Comparison of ENCODE assay signal across 1 cellular context in the genomic region with DNA sequence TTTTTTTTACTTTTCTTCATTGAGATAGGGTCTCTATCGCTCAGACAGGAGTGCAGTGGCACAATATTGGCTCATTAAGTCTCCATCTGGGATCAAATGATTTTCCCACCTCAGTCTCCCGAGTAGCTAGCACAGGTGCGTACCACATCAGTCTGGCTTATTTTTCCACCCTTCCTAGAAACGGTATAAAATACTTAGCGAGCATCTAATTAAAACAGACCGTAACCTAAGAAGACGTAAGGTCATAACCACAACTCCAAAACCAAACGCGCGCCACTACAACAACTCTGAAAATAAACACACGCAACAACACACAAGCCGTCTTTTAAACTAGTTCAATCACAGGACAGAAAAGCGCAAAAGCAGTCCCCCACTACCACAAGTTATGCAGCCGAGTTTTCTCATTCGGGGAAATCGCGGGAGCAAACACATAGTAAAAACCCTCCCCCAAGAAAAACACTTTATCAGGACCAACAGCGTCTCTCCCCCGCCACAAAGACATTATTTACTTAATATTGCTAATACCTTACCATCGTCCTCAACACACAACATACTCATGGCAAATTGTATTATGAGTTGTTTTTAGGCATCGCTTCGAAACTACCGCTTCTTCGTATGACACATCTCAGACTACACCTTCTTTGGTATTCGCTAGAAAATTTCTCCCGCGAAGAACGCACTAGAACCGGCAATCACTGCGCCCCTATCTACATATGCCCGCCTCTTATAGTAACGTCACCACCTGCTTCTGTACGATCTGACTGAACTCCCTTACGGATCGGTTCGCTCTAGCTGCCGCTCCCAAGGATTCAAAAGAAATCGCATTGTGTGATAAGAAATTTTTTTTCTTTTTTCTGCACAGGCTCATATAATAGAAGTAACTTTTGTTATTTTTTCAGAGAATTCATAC.
TF ChIP-seq lines count a peak whose summit lies in the region.

No MANE protein-coding gene starts in this region.

TF ChIP-seq in Ishikawa, 13 proteins besides CTCF, POLR2A, EP300 and RAD21 (continued from another document):
- peak; percentile 3; the same call in 1 of the 2 replicates for TF ChIP-seq CEBPB (IDR thresholded peaks at IDR 0.05)
- TF ChIP-seq ZBTB7A (IDR thresholded peaks at IDR 0.05; ENCODE audit: low read depth) = no peak
- TF ChIP-seq, protein P1, sequence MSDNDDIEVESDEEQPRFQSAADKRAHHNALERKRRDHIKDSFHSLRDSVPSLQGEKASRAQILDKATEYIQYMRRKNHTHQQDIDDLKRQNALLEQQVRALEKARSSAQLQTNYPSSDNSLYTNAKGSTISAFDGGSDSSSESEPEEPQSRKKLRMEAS (IDR thresholded peaks at IDR 0.05) = peak; percentile 34; the same call in 1 of the 2 replicates
